Comparison of ENCODE assay signal across 2 cellular contexts in genomic region chr2:196112408-196113039, GRCh38.
TF ChIP-seq lines count a peak whose summit lies in the region.

No MANE protein-coding gene starts in this region.

TF ChIP-seq in HepG2, 621 proteins besides CTCF, POLR2A, EP300 and RAD21:
- TF ChIP-seq RAD51 (IDR thresholded peaks at IDR 0.05; ENCODE audit: borderline replicate concordance): peak; percentile 77; the same call in 1 of the 2 replicates
- no peak for TF ChIP-seq ZBTB8A (CRISPR knock-in tag; IDR thresholded peaks at IDR 0.05; ENCODE audit: borderline replicate concordance, low read depth)
- TF ChIP-seq JUNB (CRISPR knock-in tag; IDR thresholded peaks at IDR 0.05; ENCODE audit: borderline replicate concordance): no peak
- peak; percentile 71 for TF ChIP-seq USF2 (IDR thresholded peaks at IDR 0.05; ENCODE audit: low read depth, low read length)
- TF ChIP-seq USF2 (CRISPR knock-in tag; IDR thresholded peaks at IDR 0.05; ENCODE audit: borderline replicate concordance): no peak; the same call in 1 of the 2 replicates

TF ChIP-seq in GM12878, 131 proteins besides CTCF, POLR2A, EP300 and RAD21:
- TF ChIP-seq TAF1 (IDR thresholded peaks at IDR 0.05; ENCODE audit: borderline replicate concordance, low read depth, low read length) (no peak), ZZZ3 (IDR thresholded peaks at IDR 0.05; ENCODE audit: control insufficient read depth, insufficient read length, low read depth) (no peak), CREB1 (IDR thresholded peaks at IDR 0.05; ENCODE audit: low read depth) (no peak), MEF2B (IDR thresholded peaks at IDR 0.05; ENCODE audit: partially characterized antibody, poor library complexity, severe bottlenecking) (peak; percentile 18), RAD51 (IDR thresholded peaks at IDR 0.05) (peak; percentile 85), RBBP5 (conservative IDR thresholded peaks at IDR 0.05) (no peak), SKIL (IDR thresholded peaks at IDR 0.05; ENCODE audit: low read depth, poor library complexity, severe bottlenecking) (no peak), ZNF217 (IDR thresholded peaks at IDR 0.05) (no peak), HSF1 (IDR thresholded peaks at IDR 0.05; ENCODE audit: low read depth, low read length) (no peak), ESRRA (IDR thresholded peaks at IDR 0.05; ENCODE audit: low read length) (no peak), RFX5 (IDR thresholded peaks at IDR 0.05; ENCODE audit: low read depth, low read length) (no peak), ATF7 (IDR thresholded peaks at IDR 0.05; ENCODE audit: low read depth) (no peak), RUNX3 (IDR thresholded peaks at IDR 0.05; ENCODE audit: low read length) (no peak), BHLHE40 (IDR thresholded peaks at IDR 0.05; ENCODE audit: borderline replicate concordance in 1 of 2, low read depth in 2 of 2, low read length in 1 of 2) (peak in 1 of 2 experiments; percentile 52; a peak in 1 of 4 replicates), DPF2 (IDR thresholded peaks at IDR 0.05) (no peak), CUX1 (IDR thresholded peaks at IDR 0.05; ENCODE audit: insufficient replicate concordance, low read depth, low read length) (no peak), HDAC2 (IDR thresholded peaks at IDR 0.05) (no peak), TCF12 (IDR thresholded peaks at IDR 0.05; ENCODE audit: low read depth, low read length) (no peak)
